26 cellular contexts compared by ENCODE assay signal in genomic region chr3:23444386-23444785, GRCh38.
DNase-seq lines count a peak whose midpoint lies in the region; ATAC-seq, FAIRE-seq and TF ChIP-seq lines count a peak whose summit lies in the region.
"Had no signal": no experiment of that assay in that cellular context is flagged by ENCODE, and none has a peak within 500 bp of the region (broad histone marks: within the 10 kb centered on the region; RNA-seq: fewer than 3 reads in every experiment).

No MANE protein-coding gene starts in this region.

- H3K9me3 Mint-ChIP-seq in activated CD4-positive, alpha-beta T cell treated with anti-CD3 and anti-CD28 coated beads for 36 hours (ENCODE audit: low read depth), result no peaks in the 10 kb centered on the region
- H3K9me3 Mint-ChIP-seq: CD8-positive, alpha-beta memory T cell; GM23338; IgD-negative memory B cell had no signal

- intact Hi-C loops in OCI-LY7 (cut with micrococcal nuclease; ENCODE audit: unreplicated experiment), result loop anchor here (5.0 kb wide), 1 partner anchor 318 kb away; no protein-coding TSS in a partner anchor
- intact Hi-C loops in activated CD4-positive, alpha-beta T cell treated with anti-CD3 and anti-CD28 coated beads for 36 hours (cut with DNase I, micrococcal nuclease), result no loop called here

- H3K36me3 ChIP-seq in OCI-LY7 (ENCODE audit: insufficient read depth, low read length), result no peaks in the 10 kb centered on the region
- H3K36me3 ChIP-seq: MG63 had no signal

- FAIRE-seq in urothelium cell line (lab: Jason Lieb, UNC), result peak; percentile 23

- no peak overlapping the region for H3K27ac Mint-ChIP-seq in activated CD4-positive, alpha-beta T cell treated with anti-CD3 and anti-CD28 coated beads for 36 hours
- H3K27ac Mint-ChIP-seq: CD8-positive, alpha-beta memory T cell; GM23338; IgD-negative memory B cell; T-cell had no signal

- TF ChIP-seq CTCF in OCI-LY7 (conservative IDR thresholded peaks at IDR 0.05; ENCODE audit: low read length), result no peak

- H3K9me3 ChIP-seq in OCI-LY7 (ENCODE audit: low read length), result no peaks in the 10 kb centered on the region
- H3K9me3 ChIP-seq: MG63, SK-N-SH had no signal

- peaks cover 63% of the 10 kb centered on the region for H3K4me1 ChIP-seq in OCI-LY7 (ENCODE audit: insufficient read depth, low read length, poor library complexity, severe bottlenecking)

- no peak overlapping the region for H2AFZ ChIP-seq in OCI-LY7 (ENCODE audit: low read length)
- H2AFZ ChIP-seq: GM23338 had no signal

- peaks cover 31% of the 10 kb centered on the region for H3K4me1 Mint-ChIP-seq in activated CD4-positive, alpha-beta T cell treated with anti-CD3 and anti-CD28 coated beads for 36 hours

- peaks cover 12% of the 10 kb centered on the region; the same call in 1 of the 2 replicates for H3K79me2 ChIP-seq in OCI-LY7 (ENCODE audit: insufficient read depth, low read depth, low read length)

- no peaks in the 10 kb centered on the region for H3K36me3 Mint-ChIP-seq in activated CD4-positive, alpha-beta T cell treated with anti-CD3 and anti-CD28 coated beads for 36 hours (ENCODE audit: low read depth)
- H3K36me3 Mint-ChIP-seq: CD8-positive, alpha-beta memory T cell; IgD-negative memory B cell; T-cell had no signal

- no peaks in the 10 kb centered on the region for H4K20me1 ChIP-seq in OCI-LY7 (ENCODE audit: insufficient read depth, low read length)

- BruUV-seq in OCI-LY7 (replicated peaks; lab: Mats Ljungman, UMichigan), result no TSS peak

- H3K4me3 Mint-ChIP-seq in activated CD4-positive, alpha-beta T cell treated with anti-CD3 and anti-CD28 coated beads for 36 hours, result no peak overlapping the region
- H3K4me3 Mint-ChIP-seq: CD8-positive, alpha-beta memory T cell; GM23338; IgD-negative memory B cell; T-cell had no signal

- DNase-seq in OCI-LY7 (ENCODE audit: low spot score), result peak; percentile 24
- no peak for DNase-seq in urothelium cell line (ENCODE audit: low spot score)
- no peak for DNase-seq in OCI-M1 (lab: John Stamatoyannopoulos, UW)
- DNase-seq in activated CD4-positive, alpha-beta T cell treated with anti-CD3 and anti-CD28 coated beads for 36 hours, result no peak
- DNase-seq in NCI-H748 treated with DMSO at 0.1 percent for 48 hours (lab: John Stamatoyannopoulos, UW), result no peak
- DNase-seq: ACHN; C1 segment of cervical spinal cord; CD8-positive, alpha-beta memory T cell; Karpas-422; MG63; NCI-H1048; NCI-H1436; NCI-H1930; NCI-H2171 treated with DMSO at 0.1 percent for 48 hours; NCI-H446; NCI-H526 treated with DMSO at 0.1 percent for 48 hours; NK-92 treated with Interleukin-12 subunit alpha and Interleukin-12 subunit beta, amount 100 ng/mL, for 24 hours; SHP77; SK-N-SH; T-cell had no signal

- H3K27ac ChIP-seq in OCI-LY7 (ENCODE audit: low read depth, low read length, poor library complexity, severe bottlenecking), result no peak overlapping the region

- H3K4me3 ChIP-seq in OCI-LY7 (ENCODE audit: low read depth, low read length, poor library complexity, severe bottlenecking), result no peak overlapping the region
- H3K4me3 ChIP-seq: GM23338, MG63 had no signal

- no peak overlapping the region for H3K4me2 ChIP-seq in OCI-LY7 (ENCODE audit: low read length)
- H3K4me2 ChIP-seq: GM23338, SK-N-SH had no signal

- peak; percentile 38 for ATAC-seq in GM18909 (IDR thresholded peaks at IDR 0.05; ENCODE audit: poor library complexity, unreplicated experiment)
- ATAC-seq in HG03064 (IDR thresholded peaks at IDR 0.05; ENCODE audit: low read depth, unreplicated experiment), result peak; percentile 44
- no peak for ATAC-seq in activated CD4-positive, alpha-beta T cell treated with anti-CD3 and anti-CD28 coated beads for 36 hours
- no peak for ATAC-seq in GM18520 (IDR thresholded peaks at IDR 0.05; ENCODE audit: unreplicated experiment)
- ATAC-seq: GM23338, HCT116, T-cell had no signal

- no peaks in the 10 kb centered on the region for H3K9me2 ChIP-seq in OCI-LY7 (ENCODE audit: insufficient read depth, low read length)
- H3K9me2 ChIP-seq: SK-N-SH had no signal

- POLR2A ChIA-PET in OCI-LY7 (lab: Charles Lee), result interaction anchor here (0.6 to 4.8 kb wide), 7 partner anchors 10 to 301 kb away, joined by 3 to 24 read pairs (median 6); no protein-coding TSS in a partner anchor
- POLR2A ChIA-PET in activated CD4-positive, alpha-beta T cell treated with anti-CD3 and anti-CD28 coated beads for 36 hours (lab: Charles Lee), result no interaction called here

- CTCF ChIA-PET in OCI-LY7 (lab: Charles Lee; ENCODE audit: unreplicated experiment), result no interaction called here
- CTCF ChIA-PET in activated CD4-positive, alpha-beta T cell treated with anti-CD3 and anti-CD28 coated beads for 36 hours (lab: Charles Lee), result no interaction called here

- no peaks in the 10 kb centered on the region for H3K27me3 Mint-ChIP-seq in activated CD4-positive, alpha-beta T cell treated with anti-CD3 and anti-CD28 coated beads for 36 hours
- H3K27me3 Mint-ChIP-seq: CD8-positive, alpha-beta memory T cell; IgD-negative memory B cell; T-cell had no signal

Comparison
In these comparisons a context has a peak if more than half of its experiments do, and no peak if none do; other contexts are left out.
1. ATAC-seq: peak in GM18909 (single experiment) and HG03064 (single experiment); none in activated CD4-positive, alpha-beta T cell treated with anti-CD3 and anti-CD28 coated beads for 36 hours (single experiment) and GM18520 (single experiment).